In the genomic region with DNA sequence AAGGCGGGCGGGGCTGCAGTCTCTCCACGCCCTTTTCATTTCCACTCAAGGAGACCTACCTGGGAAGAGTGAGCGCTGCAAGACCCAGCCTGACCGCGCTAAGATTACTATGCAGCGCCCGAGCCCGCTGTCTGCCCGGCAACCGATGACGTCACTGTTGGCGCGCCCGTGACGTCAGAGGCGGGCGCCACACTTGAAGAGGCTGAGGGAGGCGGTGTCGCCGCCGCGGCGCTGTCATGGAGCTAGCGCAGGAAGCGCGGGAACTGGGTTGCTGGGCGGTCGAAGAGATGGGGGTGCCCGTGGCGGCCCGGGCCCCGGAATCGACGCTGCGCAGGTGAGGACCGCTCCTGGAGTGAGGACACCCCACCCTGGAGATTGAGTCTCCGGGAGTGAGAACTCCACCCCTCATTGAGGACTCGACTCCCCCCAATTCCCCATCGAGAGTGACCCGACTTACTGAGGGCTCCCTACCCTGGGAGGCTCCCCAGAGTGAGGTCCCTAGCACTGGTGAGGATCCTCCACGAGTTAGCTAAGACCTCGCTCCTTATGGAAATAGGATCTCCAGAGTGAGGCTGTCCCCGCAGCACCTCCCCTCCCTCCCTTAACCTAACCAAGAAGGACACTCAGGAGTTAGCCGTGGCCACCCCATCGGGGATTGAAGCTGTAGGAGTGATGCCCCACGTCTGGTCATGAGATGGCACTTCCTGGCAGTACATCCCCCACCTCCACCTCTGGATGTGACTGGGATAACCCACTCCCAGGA, we compare ENCODE assay signal across 1 cellular context.
TF ChIP-seq lines count a peak whose summit lies in the region.

A gene with protein sequence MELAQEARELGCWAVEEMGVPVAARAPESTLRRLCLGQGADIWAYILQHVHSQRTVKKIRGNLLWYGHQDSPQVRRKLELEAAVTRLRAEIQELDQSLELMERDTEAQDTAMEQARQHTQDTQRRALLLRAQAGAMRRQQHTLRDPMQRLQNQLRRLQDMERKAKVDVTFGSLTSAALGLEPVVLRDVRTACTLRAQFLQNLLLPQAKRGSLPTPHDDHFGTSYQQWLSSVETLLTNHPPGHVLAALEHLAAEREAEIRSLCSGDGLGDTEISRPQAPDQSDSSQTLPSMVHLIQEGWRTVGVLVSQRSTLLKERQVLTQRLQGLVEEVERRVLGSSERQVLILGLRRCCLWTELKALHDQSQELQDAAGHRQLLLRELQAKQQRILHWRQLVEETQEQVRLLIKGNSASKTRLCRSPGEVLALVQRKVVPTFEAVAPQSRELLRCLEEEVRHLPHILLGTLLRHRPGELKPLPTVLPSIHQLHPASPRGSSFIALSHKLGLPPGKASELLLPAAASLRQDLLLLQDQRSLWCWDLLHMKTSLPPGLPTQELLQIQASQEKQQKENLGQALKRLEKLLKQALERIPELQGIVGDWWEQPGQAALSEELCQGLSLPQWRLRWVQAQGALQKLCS (plus strand): TSS at position 177 of the 763 bp plus-strand sequence. CDS start 60 bp downstream, at position 237.

TF ChIP-seq in K562, 482 proteins besides CTCF, POLR2A, EP300 and RAD21 (continued from another document and continues in another):
- TF ChIP-seq SIRT6 (IDR thresholded peaks at IDR 0.05; ENCODE audit: low read depth, low read length): no peak
- TF ChIP-seq MEF2D (tag; conservative IDR thresholded peaks at IDR 0.05; ENCODE audit: low read depth): no peak
- TF ChIP-seq BCOR (IDR thresholded peaks at IDR 0.05): 0 out of 2 replicates have a peak, but pooled peaks have one; percentile 2
- TF ChIP-seq ZNF668 (CRISPR knock-in tag; IDR thresholded peaks at IDR 0.05): no peak
- TF ChIP-seq CAMTA2 (CRISPR knock-in tag; conservative IDR thresholded peaks at IDR 0.05): no peak
- TF ChIP-seq RBM22 (IDR thresholded peaks at IDR 0.05; ENCODE audit: low read depth, low read length, poor library complexity, severe bottlenecking): no peak
- no peak; the same call in 1 of the 2 replicates for TF ChIP-seq ZNF121 (CRISPR knock-in tag; conservative IDR thresholded peaks at IDR 0.05)
- TF ChIP-seq, protein P1, sequence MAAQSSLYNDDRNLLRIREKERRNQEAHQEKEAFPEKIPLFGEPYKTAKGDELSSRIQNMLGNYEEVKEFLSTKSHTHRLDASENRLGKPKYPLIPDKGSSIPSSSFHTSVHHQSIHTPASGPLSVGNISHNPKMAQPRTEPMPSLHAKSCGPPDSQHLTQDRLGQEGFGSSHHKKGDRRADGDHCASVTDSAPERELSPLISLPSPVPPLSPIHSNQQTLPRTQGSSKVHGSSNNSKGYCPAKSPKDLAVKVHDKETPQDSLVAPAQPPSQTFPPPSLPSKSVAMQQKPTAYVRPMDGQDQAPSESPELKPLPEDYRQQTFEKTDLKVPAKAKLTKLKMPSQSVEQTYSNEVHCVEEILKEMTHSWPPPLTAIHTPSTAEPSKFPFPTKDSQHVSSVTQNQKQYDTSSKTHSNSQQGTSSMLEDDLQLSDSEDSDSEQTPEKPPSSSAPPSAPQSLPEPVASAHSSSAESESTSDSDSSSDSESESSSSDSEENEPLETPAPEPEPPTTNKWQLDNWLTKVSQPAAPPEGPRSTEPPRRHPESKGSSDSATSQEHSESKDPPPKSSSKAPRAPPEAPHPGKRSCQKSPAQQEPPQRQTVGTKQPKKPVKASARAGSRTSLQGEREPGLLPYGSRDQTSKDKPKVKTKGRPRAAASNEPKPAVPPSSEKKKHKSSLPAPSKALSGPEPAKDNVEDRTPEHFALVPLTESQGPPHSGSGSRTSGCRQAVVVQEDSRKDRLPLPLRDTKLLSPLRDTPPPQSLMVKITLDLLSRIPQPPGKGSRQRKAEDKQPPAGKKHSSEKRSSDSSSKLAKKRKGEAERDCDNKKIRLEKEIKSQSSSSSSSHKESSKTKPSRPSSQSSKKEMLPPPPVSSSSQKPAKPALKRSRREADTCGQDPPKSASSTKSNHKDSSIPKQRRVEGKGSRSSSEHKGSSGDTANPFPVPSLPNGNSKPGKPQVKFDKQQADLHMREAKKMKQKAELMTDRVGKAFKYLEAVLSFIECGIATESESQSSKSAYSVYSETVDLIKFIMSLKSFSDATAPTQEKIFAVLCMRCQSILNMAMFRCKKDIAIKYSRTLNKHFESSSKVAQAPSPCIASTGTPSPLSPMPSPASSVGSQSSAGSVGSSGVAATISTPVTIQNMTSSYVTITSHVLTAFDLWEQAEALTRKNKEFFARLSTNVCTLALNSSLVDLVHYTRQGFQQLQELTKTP (IDR thresholded peaks at IDR 0.05; ENCODE audit: low read depth in 1 of 2, partially characterized antibody in 2 of 2): no peak
- TF ChIP-seq, protein P2, sequence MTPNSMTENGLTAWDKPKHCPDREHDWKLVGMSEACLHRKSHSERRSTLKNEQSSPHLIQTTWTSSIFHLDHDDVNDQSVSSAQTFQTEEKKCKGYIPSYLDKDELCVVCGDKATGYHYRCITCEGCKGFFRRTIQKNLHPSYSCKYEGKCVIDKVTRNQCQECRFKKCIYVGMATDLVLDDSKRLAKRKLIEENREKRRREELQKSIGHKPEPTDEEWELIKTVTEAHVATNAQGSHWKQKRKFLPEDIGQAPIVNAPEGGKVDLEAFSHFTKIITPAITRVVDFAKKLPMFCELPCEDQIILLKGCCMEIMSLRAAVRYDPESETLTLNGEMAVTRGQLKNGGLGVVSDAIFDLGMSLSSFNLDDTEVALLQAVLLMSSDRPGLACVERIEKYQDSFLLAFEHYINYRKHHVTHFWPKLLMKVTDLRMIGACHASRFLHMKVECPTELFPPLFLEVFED (CRISPR knock-in tag; conservative IDR thresholded peaks at IDR 0.05): 0 out of 2 replicates have a peak, but pooled peaks have one; percentile 50
- TF ChIP-seq SUPT5H (IDR thresholded peaks at IDR 0.05): peak; percentile 85
- TF ChIP-seq, protein P3, sequence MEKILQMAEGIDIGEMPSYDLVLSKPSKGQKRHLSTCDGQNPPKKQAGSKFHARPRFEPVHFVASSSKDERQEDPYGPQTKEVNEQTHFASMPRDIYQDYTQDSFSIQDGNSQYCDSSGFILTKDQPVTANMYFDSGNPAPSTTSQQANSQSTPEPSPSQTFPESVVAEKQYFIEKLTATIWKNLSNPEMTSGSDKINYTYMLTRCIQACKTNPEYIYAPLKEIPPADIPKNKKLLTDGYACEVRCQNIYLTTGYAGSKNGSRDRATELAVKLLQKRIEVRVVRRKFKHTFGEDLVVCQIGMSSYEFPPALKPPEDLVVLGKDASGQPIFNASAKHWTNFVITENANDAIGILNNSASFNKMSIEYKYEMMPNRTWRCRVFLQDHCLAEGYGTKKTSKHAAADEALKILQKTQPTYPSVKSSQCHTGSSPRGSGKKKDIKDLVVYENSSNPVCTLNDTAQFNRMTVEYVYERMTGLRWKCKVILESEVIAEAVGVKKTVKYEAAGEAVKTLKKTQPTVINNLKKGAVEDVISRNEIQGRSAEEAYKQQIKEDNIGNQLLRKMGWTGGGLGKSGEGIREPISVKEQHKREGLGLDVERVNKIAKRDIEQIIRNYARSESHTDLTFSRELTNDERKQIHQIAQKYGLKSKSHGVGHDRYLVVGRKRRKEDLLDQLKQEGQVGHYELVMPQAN (IDR thresholded peaks at IDR 0.05; ENCODE audit: borderline replicate concordance): peak; percentile 87
- no peak for TF ChIP-seq ZNF408 (CRISPR knock-in tag; IDR thresholded peaks at IDR 0.05; ENCODE audit: low read depth)
- TF ChIP-seq NONO (IDR thresholded peaks at IDR 0.05; ENCODE audit: low read depth in 2 of 2, low read length in 1 of 2): no peak
- TF ChIP-seq, protein P4, sequence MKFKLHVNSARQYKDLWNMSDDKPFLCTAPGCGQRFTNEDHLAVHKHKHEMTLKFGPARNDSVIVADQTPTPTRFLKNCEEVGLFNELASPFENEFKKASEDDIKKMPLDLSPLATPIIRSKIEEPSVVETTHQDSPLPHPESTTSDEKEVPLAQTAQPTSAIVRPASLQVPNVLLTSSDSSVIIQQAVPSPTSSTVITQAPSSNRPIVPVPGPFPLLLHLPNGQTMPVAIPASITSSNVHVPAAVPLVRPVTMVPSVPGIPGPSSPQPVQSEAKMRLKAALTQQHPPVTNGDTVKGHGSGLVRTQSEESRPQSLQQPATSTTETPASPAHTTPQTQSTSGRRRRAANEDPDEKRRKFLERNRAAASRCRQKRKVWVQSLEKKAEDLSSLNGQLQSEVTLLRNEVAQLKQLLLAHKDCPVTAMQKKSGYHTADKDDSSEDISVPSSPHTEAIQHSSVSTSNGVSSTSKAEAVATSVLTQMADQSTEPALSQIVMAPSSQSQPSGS (CRISPR knock-in tag; IDR thresholded peaks at IDR 0.05): peak; percentile 91; the same call in 1 of the 2 replicates
- TF ChIP-seq, protein P5, sequence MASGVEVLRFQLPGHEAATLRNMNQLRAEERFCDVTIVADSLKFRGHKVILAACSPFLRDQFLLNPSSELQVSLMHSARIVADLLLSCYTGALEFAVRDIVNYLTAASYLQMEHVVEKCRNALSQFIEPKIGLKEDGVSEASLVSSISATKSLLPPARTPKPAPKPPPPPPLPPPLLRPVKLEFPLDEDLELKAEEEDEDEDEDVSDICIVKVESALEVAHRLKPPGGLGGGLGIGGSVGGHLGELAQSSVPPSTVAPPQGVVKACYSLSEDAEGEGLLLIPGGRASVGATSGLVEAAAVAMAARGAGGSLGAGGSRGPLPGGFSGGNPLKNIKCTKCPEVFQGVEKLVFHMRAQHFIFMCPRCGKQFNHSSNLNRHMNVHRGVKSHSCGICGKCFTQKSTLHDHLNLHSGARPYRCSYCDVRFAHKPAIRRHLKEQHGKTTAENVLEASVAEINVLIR (CRISPR knock-in tag; IDR thresholded peaks at IDR 0.05): peak; percentile 100
- TF ChIP-seq MYNN (IDR thresholded peaks at IDR 0.05): no peak
- no peak for TF ChIP-seq MYNN (CRISPR knock-in tag; IDR thresholded peaks at IDR 0.05)
- TF ChIP-seq, protein P6, sequence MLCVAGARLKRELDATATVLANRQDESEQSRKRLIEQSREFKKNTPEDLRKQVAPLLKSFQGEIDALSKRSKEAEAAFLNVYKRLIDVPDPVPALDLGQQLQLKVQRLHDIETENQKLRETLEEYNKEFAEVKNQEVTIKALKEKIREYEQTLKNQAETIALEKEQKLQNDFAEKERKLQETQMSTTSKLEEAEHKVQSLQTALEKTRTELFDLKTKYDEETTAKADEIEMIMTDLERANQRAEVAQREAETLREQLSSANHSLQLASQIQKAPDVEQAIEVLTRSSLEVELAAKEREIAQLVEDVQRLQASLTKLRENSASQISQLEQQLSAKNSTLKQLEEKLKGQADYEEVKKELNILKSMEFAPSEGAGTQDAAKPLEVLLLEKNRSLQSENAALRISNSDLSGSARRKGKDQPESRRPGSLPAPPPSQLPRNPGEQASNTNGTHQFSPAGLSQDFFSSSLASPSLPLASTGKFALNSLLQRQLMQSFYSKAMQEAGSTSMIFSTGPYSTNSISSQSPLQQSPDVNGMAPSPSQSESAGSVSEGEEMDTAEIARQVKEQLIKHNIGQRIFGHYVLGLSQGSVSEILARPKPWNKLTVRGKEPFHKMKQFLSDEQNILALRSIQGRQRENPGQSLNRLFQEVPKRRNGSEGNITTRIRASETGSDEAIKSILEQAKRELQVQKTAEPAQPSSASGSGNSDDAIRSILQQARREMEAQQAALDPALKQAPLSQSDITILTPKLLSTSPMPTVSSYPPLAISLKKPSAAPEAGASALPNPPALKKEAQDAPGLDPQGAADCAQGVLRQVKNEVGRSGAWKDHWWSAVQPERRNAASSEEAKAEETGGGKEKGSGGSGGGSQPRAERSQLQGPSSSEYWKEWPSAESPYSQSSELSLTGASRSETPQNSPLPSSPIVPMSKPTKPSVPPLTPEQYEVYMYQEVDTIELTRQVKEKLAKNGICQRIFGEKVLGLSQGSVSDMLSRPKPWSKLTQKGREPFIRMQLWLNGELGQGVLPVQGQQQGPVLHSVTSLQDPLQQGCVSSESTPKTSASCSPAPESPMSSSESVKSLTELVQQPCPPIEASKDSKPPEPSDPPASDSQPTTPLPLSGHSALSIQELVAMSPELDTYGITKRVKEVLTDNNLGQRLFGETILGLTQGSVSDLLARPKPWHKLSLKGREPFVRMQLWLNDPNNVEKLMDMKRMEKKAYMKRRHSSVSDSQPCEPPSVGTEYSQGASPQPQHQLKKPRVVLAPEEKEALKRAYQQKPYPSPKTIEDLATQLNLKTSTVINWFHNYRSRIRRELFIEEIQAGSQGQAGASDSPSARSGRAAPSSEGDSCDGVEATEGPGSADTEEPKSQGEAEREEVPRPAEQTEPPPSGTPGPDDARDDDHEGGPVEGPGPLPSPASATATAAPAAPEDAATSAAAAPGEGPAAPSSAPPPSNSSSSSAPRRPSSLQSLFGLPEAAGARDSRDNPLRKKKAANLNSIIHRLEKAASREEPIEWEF (CRISPR knock-in tag; IDR thresholded peaks at IDR 0.05): no peak
- no peak for TF ChIP-seq ZNF507 (tag; conservative IDR thresholded peaks at IDR 0.05)
- no peak for TF ChIP-seq PHF21A (IDR thresholded peaks at IDR 0.05; ENCODE audit: borderline replicate concordance, low read depth)
- TF ChIP-seq SAFB2 (IDR thresholded peaks at IDR 0.05; ENCODE audit: borderline replicate concordance, low read depth, low read length, severe bottlenecking): no peak
